ENCODE assay signal across 20 cellular contexts in genomic region chr20:51096571-51097267, GRCh38.
"Had no signal": no experiment of that assay in that cellular context is flagged by ENCODE, and none has a peak within 500 bp of the region (broad histone marks: within the 10 kb centered on the region; RNA-seq: fewer than 3 reads in every experiment).

No MANE protein-coding gene starts in this region.

- H3K27ac ChIP-seq: sigmoid colon, SK-N-MC, thoracic aorta had no signal

- H3K4me1 ChIP-seq: sigmoid colon had no signal

- DNase-seq: activated CD4-positive, alpha-beta memory T cell treated with anti-CD3 and anti-CD28 coated beads, Interleukin-2, amount 10 ng/mL, durations not matched to agents 7 days and 5 days; activated CD4-positive, alpha-beta T cell treated with anti-CD3 and anti-CD28 coated beads, Interleukin-2, amount 10 ng/mL, durations not matched to agents 24 days and 14 days; activated gamma-delta T cell treated with Interleukin-2 at 50 U/mL for 16 hours; activated T-cell treated with anti-CD3 and anti-CD28 coated beads, Interleukin-2, amount 50 U/mL, for 1 hour; aorta; effector CD4-positive, alpha-beta T cell; foreskin melanocyte; retina; sigmoid colon; stimulated activated CD4-positive, alpha-beta T cell treated with anti-CD3 and anti-CD28 coated beads, Interleukin-2, amount 100 ng/mL, for 48 hours; stimulated activated naive CD4-positive, alpha-beta T cell treated with Interleukin-2 at 50 U/mL for 16 hours; SW 1271; T-helper 17 cell had no signal

- H3K4me3 ChIP-seq: sigmoid colon, SK-N-MC, thoracic aorta had no signal

- H3K36me3 ChIP-seq: sigmoid colon, thoracic aorta had no signal

- H3K9me3 ChIP-seq: sigmoid colon, thoracic aorta had no signal

- H3K27me3 Mint-ChIP-seq: progenitor cell of endocrine pancreas had no signal

- H3K9me3 Mint-ChIP-seq: activated CD4-positive, alpha-beta memory T cell treated with anti-CD3 and anti-CD28 coated beads, Interleukin-2, amount 10 ng/mL, durations not matched to agents 7 days and 5 days; activated CD4-positive, alpha-beta T cell treated with anti-CD3 and anti-CD28 coated beads, Interleukin-2, amount 10 ng/mL, durations not matched to agents 24 days and 14 days; activated naive CD4-positive, alpha-beta T cell treated with anti-CD3 and anti-CD28 coated beads, Interleukin-2, amount 50 U/mL, for 72 hours; dendritic cell treated with granulocyte-macrophage colony-stimulating factor and Interleukin-4, amounts not matched to agents 40 ng/mL and 50 ng/mL, for 4 days; memory B cell; neural crest cell had no signal

- H3K36me3 Mint-ChIP-seq: activated naive CD4-positive, alpha-beta T cell treated with anti-CD3 and anti-CD28 coated beads, Interleukin-2, amount 50 U/mL, for 72 hours; memory B cell had no signal

- H3K4me3 Mint-ChIP-seq: activated CD4-positive, alpha-beta memory T cell treated with anti-CD3 and anti-CD28 coated beads, Interleukin-2, amount 10 ng/mL, durations not matched to agents 7 days and 5 days; activated CD4-positive, alpha-beta T cell treated with anti-CD3 and anti-CD28 coated beads, Interleukin-2, amount 10 ng/mL, durations not matched to agents 24 days and 14 days; dendritic cell treated with granulocyte-macrophage colony-stimulating factor and Interleukin-4, amounts not matched to agents 40 ng/mL and 50 ng/mL, for 4 days; memory B cell; T-helper 17 cell had no signal

- H3K27ac Mint-ChIP-seq: activated CD4-positive, alpha-beta memory T cell treated with anti-CD3 and anti-CD28 coated beads, Interleukin-2, amount 10 ng/mL, durations not matched to agents 7 days and 5 days; activated CD4-positive, alpha-beta T cell treated with anti-CD3 and anti-CD28 coated beads, Interleukin-2, amount 10 ng/mL, durations not matched to agents 24 days and 14 days; activated naive CD4-positive, alpha-beta T cell treated with anti-CD3 and anti-CD28 coated beads, Interleukin-2, amount 50 U/mL, for 72 hours; dendritic cell treated with granulocyte-macrophage colony-stimulating factor and Interleukin-4, amounts not matched to agents 40 ng/mL and 50 ng/mL, for 4 days; memory B cell; progenitor cell of endocrine pancreas; T-helper 17 cell had no signal

- ATAC-seq: activated naive CD4-positive, alpha-beta T cell treated with anti-CD3 and anti-CD28 coated beads, Interleukin-2, amount 50 U/mL, for 72 hours; T-helper 17 cell had no signal
